ENCODE assay signal across 14 cellular contexts in genomic region chr7:2663121-2663886, GRCh38. TPM values are rescaled to one million over a fixed set of nuclear protein-coding genes. Genes with fewer than 3 reads are reported as not detected.
DNase-seq lines count a peak whose midpoint lies in the region; ATAC-seq and TF ChIP-seq lines count a peak whose summit lies in the region.
"Had no signal": no experiment of that assay in that cellular context is flagged by ENCODE, and none has a peak within 500 bp of the region (broad histone marks: within the 10 kb centered on the region; RNA-seq: fewer than 3 reads in every experiment).

No MANE protein-coding gene starts in this region.

- H3K27me3 ChIP-seq in left ventricle myocardium inferior (ENCODE audit: low read depth), result no peaks in the 10 kb centered on the region
- H3K27me3 ChIP-seq in neural progenitor cell, result no peaks in the 10 kb centered on the region

- ATAC-seq in WTC11 (no peak), GM18861 (IDR thresholded peaks at IDR 0.05; ENCODE audit: unreplicated experiment) (no peak)

- intact Hi-C loops in left ventricle myocardium inferior (cut with micrococcal nuclease), result no loop called here

- CTCF ChIA-PET in WTC11 (lab: Charles Lee), result interaction anchor here (1.0 to 1.1 kb wide), 4 partner anchors 18 to 212 kb away, joined by 3 to 4 read pairs (median 3); no protein-coding TSS in a partner anchor

- TF ChIP-seq CTCF in WTC11 (IDR thresholded peaks at IDR 0.05) (no peak), left ventricle myocardium inferior (IDR thresholded peaks at IDR 0.05; ENCODE audit: borderline replicate concordance) (no peak), neural progenitor cell (IDR thresholded peaks at IDR 0.05) (no peak)

- no peak overlapping the region for H2AFZ ChIP-seq in neural progenitor cell (replicated peaks)

- H3K9me3 ChIP-seq in left ventricle myocardium inferior (replicated peaks), result peaks cover 5% of the 10 kb centered on the region
- H3K9me3 ChIP-seq in neural progenitor cell (ENCODE audit: low read depth), result no peaks in the 10 kb centered on the region
- H3K9me3 ChIP-seq: HAP-1 had no signal

- H3F3A ChIP-seq in neural progenitor cell (ENCODE audit: low read depth), result no peaks in the 10 kb centered on the region

- H3K4me1 Mint-ChIP-seq in WTC11 (peaks cover 6% of the 10 kb centered on the region; the same call in 1 of the 2 replicates), neural progenitor cell (no peaks in the 10 kb centered on the region)

- H3K27ac Mint-ChIP-seq in WTC11, result no peak overlapping the region; the same call in 1 of the 2 replicates
- H3K27ac Mint-ChIP-seq in neural progenitor cell, result no peak overlapping the region

- in situ Hi-C loops in G401 (cut with HindIII; ENCODE audit: low sequenced_read_pairs), result no loop called here

- H3K4me3 ChIP-seq in left ventricle myocardium inferior, result no peak overlapping the region
- no peak overlapping the region for H3K4me3 ChIP-seq in neural progenitor cell
- H3K4me3 ChIP-seq: HAP-1 had no signal

- H4K20me1 ChIP-seq in neural progenitor cell (ENCODE audit: low read depth), result no peaks in the 10 kb centered on the region

- H3K4me2 ChIP-seq in neural progenitor cell, result no peak overlapping the region

- DNase-seq in G401 (ENCODE audit: low spot score) (peak; percentile 36), WTC11 (ENCODE audit: low spot score) (no peak), left ventricle myocardium inferior (peak; percentile 59), neural progenitor cell (ENCODE audit: low spot score) (no peak), NCI-H1694 (lab: John Stamatoyannopoulos, UW) (no peak), NCI-H2227 (lab: John Stamatoyannopoulos, UW; ENCODE audit: unreplicated experiment) (no peak)
- no peak for DNase-seq in stimulated activated CD4-positive, alpha-beta T cell treated with anti-CD3 and anti-CD28 coated beads, Interleukin-12 subunit alpha, Interleukin-12 subunit beta, amount 100 ng/mL, for 4 hours
- DNase-seq: ACHN; activated effector memory CD4-positive, alpha-beta T cell treated with anti-CD3 and anti-CD28 coated beads, Interleukin-2, amount 50 U/mL, for 16 hours; kidney glomerular epithelial cell; NCI-H2107 had no signal

- H3K27ac ChIP-seq in left ventricle myocardium inferior (replicated peaks) (peak overlapping the region; percentile 63), neural progenitor cell (peak overlapping the region; percentile 29)

- H3K36me3 ChIP-seq in left ventricle myocardium inferior (peaks cover 4% of the 10 kb centered on the region), neural progenitor cell (no peaks in the 10 kb centered on the region)
- H3K36me3 ChIP-seq: HAP-1 had no signal

- H3K4me3 Mint-ChIP-seq in WTC11, result no peak overlapping the region
- H3K4me3 Mint-ChIP-seq in neural progenitor cell, result no peak overlapping the region

- no peaks in the 10 kb centered on the region for H3K79me2 ChIP-seq in neural progenitor cell (ENCODE audit: low read depth)

- H3K9me3 Mint-ChIP-seq in WTC11 (no peaks in the 10 kb centered on the region), neural progenitor cell (no peaks in the 10 kb centered on the region)

- H3K9ac ChIP-seq in neural progenitor cell, result no peak overlapping the region

- POLR2A ChIA-PET in WTC11 (lab: Charles Lee), result interaction anchor here (0.7 kb wide), 1 partner anchor 9 kb away, joined by 3 read pairs; no protein-coding TSS in a partner anchor

- H3K27me3 Mint-ChIP-seq in WTC11 (ENCODE audit: low read depth), result peaks cover 3% of the 10 kb centered on the region; the same call in 1 of the 2 replicates
- peaks cover 20% of the 10 kb centered on the region for H3K27me3 Mint-ChIP-seq in neural progenitor cell (ENCODE audit: insufficient read depth, low read depth)

- H3K4me1 ChIP-seq in left ventricle myocardium inferior (peaks cover 33% of the 10 kb centered on the region), neural progenitor cell (no peaks in the 10 kb centered on the region)
- H3K4me1 ChIP-seq: HAP-1 had no signal

- no peaks in the 10 kb centered on the region for H3K36me3 Mint-ChIP-seq in WTC11
- peaks cover 2% of the 10 kb centered on the region for H3K36me3 Mint-ChIP-seq in neural progenitor cell

TF ChIP-seq in WTC11, 78 proteins besides CTCF, POLR2A, EP300 and RAD21:
- TF ChIP-seq MAX (CRISPR knock-in tag; IDR thresholded peaks at IDR 0.05), result no peak
- TF ChIP-seq GABPB1 (CRISPR knock-in tag; IDR thresholded peaks at IDR 0.05), result peak; percentile 79
- no peak for TF ChIP-seq CREB1 (CRISPR knock-in tag; IDR thresholded peaks at IDR 0.05)
- TF ChIP-seq ZNF416 (CRISPR knock-in tag; IDR thresholded peaks at IDR 0.05), result no peak
- no peak for TF ChIP-seq ARID4B (CRISPR knock-in tag; IDR thresholded peaks at IDR 0.05; ENCODE audit: borderline replicate concordance)

RNA-seq across cellular contexts. Expression of gene AMZ1, which starts 24.7 kb away (rescaled TPM):
- total RNA-seq in G401 (2014; rRNA removed; shearing (Covaris generic)), result not detected in 2 replicates
- 0.85 to 1.4 TPM (median 1.4 TPM) in 3 replicates for total RNA-seq in WTC11 (2021)
- 0.11 TPM for total RNA-seq in left ventricle myocardium inferior
- total RNA-seq in neural progenitor cell (ENCODE audit: low replicate concordance), result 0.09 TPM in 1 of 2 replicates, not detected in the other
- total RNA-seq: activated CD8-positive, alpha-beta memory T cell treated with anti-CD3 and anti-CD28 coated beads for 36 hours had no signal

RNA-seq across cellular contexts. Expression of gene TTYH3, which starts 31.5 kb away (rescaled TPM):
- 17.7 and 18.7 TPM in 2 replicates for total RNA-seq in G401 (2014; rRNA removed; shearing (Covaris generic))
- total RNA-seq in WTC11 (2021), result 178 to 190 TPM (median 181 TPM) in 3 replicates
- total RNA-seq in left ventricle myocardium inferior, result 10.9 TPM
- 13.2 and 60.0 TPM in 2 replicates for total RNA-seq in neural progenitor cell (ENCODE audit: low replicate concordance)

Comparison
In these comparisons a context has a peak if more than half of its experiments do, and no peak if none do; other contexts are left out.
1. DNase-seq: peak in G401 (single experiment) and left ventricle myocardium inferior (single experiment); none in WTC11 (single experiment), neural progenitor cell (single experiment), NCI-H1694 (single experiment), NCI-H2227 (single experiment) and stimulated activated CD4-positive, alpha-beta T cell treated with anti-CD3 and anti-CD28 coated beads, Interleukin-12 subunit alpha, Interleukin-12 subunit beta, amount 100 ng/mL, for 4 hours (single experiment).